In the genomic region with DNA sequence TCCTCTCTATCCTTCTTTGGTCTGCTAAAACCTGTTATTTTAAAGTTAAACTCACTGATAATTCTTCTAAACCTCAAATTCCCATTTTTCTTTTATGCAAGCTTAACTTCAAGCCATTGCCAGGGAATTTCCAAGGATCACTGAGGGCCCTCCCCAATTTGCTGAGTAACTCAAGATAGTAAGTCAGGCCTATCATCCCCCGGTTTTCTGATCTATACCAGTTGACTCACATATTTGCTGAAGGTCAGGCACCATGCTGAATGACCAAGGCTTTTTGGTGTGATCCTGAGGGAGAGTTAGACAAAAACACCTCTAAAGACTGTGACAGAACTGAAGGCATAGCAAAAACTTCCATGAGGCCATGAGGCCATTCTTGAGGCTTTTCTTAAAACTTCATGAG, we compare ENCODE assay signal across 18 cellular contexts.
A peak's percentile ranks its signal among the peaks of the same experiment; 100 is the strongest.
DNase-seq lines count a peak whose midpoint lies in the region; TF ChIP-seq lines count a peak whose summit lies in the region.
"Had no signal": no experiment of that assay in that cellular context is flagged by ENCODE, and none has a peak within 500 bp of the region (broad histone marks: within the 10 kb centered on the region; RNA-seq: fewer than 3 reads in every experiment).

No MANE protein-coding gene starts in this region.

- H3K4me3 ChIP-seq in adipocyte (ENCODE audit: low read length) = no peak overlapping the region
- H3K4me3 ChIP-seq in fibroblast of pulmonary artery (replicated peaks; ENCODE audit: low read depth, low read length) = no peak overlapping the region
- H3K4me3 ChIP-seq: breast epithelium, thyroid gland had no signal

- peaks cover 5% of the 10 kb centered on the region for H3K36me3 Mint-ChIP-seq in neural crest cell (ENCODE audit: low read depth)
- H3K36me3 Mint-ChIP-seq: activated naive CD8-positive, alpha-beta T cell had no signal

- DNase-seq in HK-2 (ENCODE audit: unreplicated experiment) = peak; percentile 30
- DNase-seq in adipocyte (ENCODE audit: low read depth) = peak; percentile 15
- peak; percentile 54 for DNase-seq in fibroblast of pulmonary artery (ENCODE audit: low read depth)
- no peak for DNase-seq in neural crest cell (ENCODE audit: low read depth, low spot score)
- no peak for DNase-seq in NCI-H2081 (lab: John Stamatoyannopoulos, UW)
- DNase-seq in NK-92 (lab: John Stamatoyannopoulos, UW; ENCODE audit: unreplicated experiment) = no peak
- DNase-seq in NCI-H2107 (lab: John Stamatoyannopoulos, UW) = no peak
- DNase-seq: kidney; midbrain; NCI-H2171; NCI-H69; Right ventricle myocardium superior; stimulated activated naive CD4-positive, alpha-beta T cell treated with Interleukin-2 at 50 U/mL for 16 hours; SW 1271; thyroid gland had no signal

- H3K9me3 ChIP-seq in adipocyte (ENCODE audit: control insufficient read depth, low read length) = no peaks in the 10 kb centered on the region
- H3K9me3 ChIP-seq: breast epithelium, thyroid gland had no signal

- H3K27me3 ChIP-seq in adipocyte (replicated peaks; ENCODE audit: control insufficient read depth, insufficient read depth, low read length) = no peaks in the 10 kb centered on the region
- H3K27me3 ChIP-seq: breast epithelium, thyroid gland had no signal

- no peak overlapping the region for H3K4me3 Mint-ChIP-seq in neural crest cell
- H3K4me3 Mint-ChIP-seq: activated naive CD8-positive, alpha-beta T cell; natural killer cell treated with Interleukin-12 subunit alpha and Interleukin-12 subunit beta and Interleukin-15 and Interleukin-18, amount 100 ng/mL, for 72 hours had no signal

- H3K4me1 ChIP-seq in adipocyte (ENCODE audit: control insufficient read depth, insufficient read depth, low read length) = peaks cover 13% of the 10 kb centered on the region
- H3K4me1 ChIP-seq: breast epithelium had no signal

- no peaks in the 10 kb centered on the region for H3K27me3 Mint-ChIP-seq in neural crest cell (ENCODE audit: low read depth)
- H3K27me3 Mint-ChIP-seq: activated naive CD8-positive, alpha-beta T cell; natural killer cell treated with Interleukin-12 subunit alpha and Interleukin-12 subunit beta and Interleukin-15 and Interleukin-18, amount 100 ng/mL, for 72 hours had no signal

- peaks cover 9% of the 10 kb centered on the region for H3K4me1 Mint-ChIP-seq in neural crest cell

- H3K27ac Mint-ChIP-seq in neural crest cell (ENCODE audit: unreplicated experiment) = peak overlapping the region; percentile 83
- H3K27ac Mint-ChIP-seq: activated naive CD8-positive, alpha-beta T cell; natural killer cell treated with Interleukin-12 subunit alpha and Interleukin-12 subunit beta and Interleukin-15 and Interleukin-18, amount 100 ng/mL, for 72 hours had no signal

- no peak overlapping the region for H3K9ac ChIP-seq in adipocyte (ENCODE audit: low read length)

- no peak for TF ChIP-seq CTCF in fibroblast of pulmonary artery (IDR thresholded peaks at IDR 0.05; ENCODE audit: low read length, missing control alignments)
- no peak for TF ChIP-seq CTCF in neural crest cell (conservative IDR thresholded peaks at IDR 0.05)

- no peaks in the 10 kb centered on the region for H3K36me3 ChIP-seq in adipocyte (ENCODE audit: control insufficient read depth, insufficient read depth, low read length, severe bottlenecking)
- H3K36me3 ChIP-seq: breast epithelium, thyroid gland had no signal

- H3K9me3 Mint-ChIP-seq in neural crest cell = peaks cover 4% of the 10 kb centered on the region

Comparison
In these comparisons a context has a peak if more than half of its experiments do, and no peak if none do; other contexts are left out.
1. DNase-seq: peak in HK-2 (single experiment), adipocyte (single experiment) and fibroblast of pulmonary artery (single experiment); none in neural crest cell (single experiment), NCI-H2081 (0 of 2), NK-92 (single experiment) and NCI-H2107 (single experiment).